1 cellular context compared by ENCODE assay signal in the genomic region with DNA sequence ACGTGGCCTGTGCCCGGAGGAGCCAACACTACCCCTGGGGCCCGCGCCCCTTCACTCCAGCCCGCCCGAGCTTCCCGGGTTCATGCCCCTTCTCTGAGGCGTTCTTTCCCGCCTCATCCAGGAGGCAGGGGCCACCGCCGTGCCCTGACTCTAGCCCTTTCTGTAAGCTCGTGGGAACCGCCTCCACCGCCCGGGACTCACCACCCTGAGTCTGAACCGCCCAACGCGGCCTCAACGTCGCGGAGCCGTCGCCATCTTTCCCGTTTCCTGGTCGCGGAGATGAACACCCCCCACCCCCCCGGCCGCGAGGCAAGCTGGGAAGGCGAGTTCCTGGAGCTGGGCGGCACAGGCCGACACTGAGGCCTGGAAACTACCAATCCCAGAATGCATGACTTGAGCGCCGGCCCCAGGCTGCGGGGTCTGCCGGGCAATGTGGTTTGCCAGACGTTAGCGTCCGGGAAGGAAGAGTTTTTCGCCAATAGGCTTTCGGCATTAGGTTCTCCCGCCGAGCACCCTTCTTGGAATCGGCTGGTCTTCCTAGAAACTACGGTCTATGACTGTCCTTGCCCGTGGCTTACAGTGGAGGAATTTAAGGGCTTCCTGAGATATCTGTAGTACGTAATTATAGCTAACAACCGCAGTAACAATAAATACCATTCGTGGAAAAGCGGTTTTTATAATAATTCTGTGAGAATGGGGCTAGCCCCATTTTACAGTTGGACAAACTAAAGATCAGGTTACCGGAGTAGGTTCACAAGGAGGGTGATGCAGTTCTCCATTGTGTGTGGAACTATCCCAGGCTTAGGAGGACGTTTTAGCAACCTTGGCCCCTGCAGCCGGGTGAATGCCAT.
A peak's percentile ranks its signal among the peaks of the same experiment; 100 is the strongest.
TF ChIP-seq lines count a peak whose summit lies in the region.

A gene (minus strand): TSS at position 281 of the 851 bp plus-strand sequence. CDS start 6,381 bp downstream, outside the sequence.

TF ChIP-seq in HEK293, 187 proteins besides CTCF, POLR2A, EP300 and RAD21 (continued from another document and continues in another):
- TF ChIP-seq, protein P1, sequence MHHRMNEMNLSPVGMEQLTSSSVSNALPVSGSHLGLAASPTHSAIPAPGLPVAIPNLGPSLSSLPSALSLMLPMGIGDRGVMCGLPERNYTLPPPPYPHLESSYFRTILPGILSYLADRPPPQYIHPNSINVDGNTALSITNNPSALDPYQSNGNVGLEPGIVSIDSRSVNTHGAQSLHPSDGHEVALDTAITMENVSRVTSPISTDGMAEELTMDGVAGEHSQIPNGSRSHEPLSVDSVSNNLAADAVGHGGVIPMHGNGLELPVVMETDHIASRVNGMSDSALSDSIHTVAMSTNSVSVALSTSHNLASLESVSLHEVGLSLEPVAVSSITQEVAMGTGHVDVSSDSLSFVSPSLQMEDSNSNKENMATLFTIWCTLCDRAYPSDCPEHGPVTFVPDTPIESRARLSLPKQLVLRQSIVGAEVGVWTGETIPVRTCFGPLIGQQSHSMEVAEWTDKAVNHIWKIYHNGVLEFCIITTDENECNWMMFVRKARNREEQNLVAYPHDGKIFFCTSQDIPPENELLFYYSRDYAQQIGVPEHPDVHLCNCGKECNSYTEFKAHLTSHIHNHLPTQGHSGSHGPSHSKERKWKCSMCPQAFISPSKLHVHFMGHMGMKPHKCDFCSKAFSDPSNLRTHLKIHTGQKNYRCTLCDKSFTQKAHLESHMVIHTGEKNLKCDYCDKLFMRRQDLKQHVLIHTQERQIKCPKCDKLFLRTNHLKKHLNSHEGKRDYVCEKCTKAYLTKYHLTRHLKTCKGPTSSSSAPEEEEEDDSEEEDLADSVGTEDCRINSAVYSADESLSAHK (tag by site-specific recombination; IDR thresholded peaks at IDR 0.05) = peak; percentile 94
- TF ChIP-seq, protein P2, sequence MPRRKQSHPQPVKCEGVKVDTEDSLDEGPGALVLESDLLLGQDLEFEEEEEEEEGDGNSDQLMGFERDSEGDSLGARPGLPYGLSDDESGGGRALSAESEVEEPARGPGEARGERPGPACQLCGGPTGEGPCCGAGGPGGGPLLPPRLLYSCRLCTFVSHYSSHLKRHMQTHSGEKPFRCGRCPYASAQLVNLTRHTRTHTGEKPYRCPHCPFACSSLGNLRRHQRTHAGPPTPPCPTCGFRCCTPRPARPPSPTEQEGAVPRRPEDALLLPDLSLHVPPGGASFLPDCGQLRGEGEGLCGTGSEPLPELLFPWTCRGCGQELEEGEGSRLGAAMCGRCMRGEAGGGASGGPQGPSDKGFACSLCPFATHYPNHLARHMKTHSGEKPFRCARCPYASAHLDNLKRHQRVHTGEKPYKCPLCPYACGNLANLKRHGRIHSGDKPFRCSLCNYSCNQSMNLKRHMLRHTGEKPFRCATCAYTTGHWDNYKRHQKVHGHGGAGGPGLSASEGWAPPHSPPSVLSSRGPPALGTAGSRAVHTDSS (tag by site-specific recombination; IDR thresholded peaks at IDR 0.05) = no peak
- TF ChIP-seq ZNF138 (tag by site-specific recombination; IDR thresholded peaks at IDR 0.05; ENCODE audit: borderline replicate concordance) (no peak), ZNF112 (tag by site-specific recombination; IDR thresholded peaks at IDR 0.05) (no peak), ZNF174 (tag by site-specific recombination; IDR thresholded peaks at IDR 0.05) (no peak), ZNF548 (tag by site-specific recombination; IDR thresholded peaks at IDR 0.05) (no peak), ZNF514 (tag by site-specific recombination; IDR thresholded peaks at IDR 0.05) (no peak), ZNF626 (tag by site-specific recombination; IDR thresholded peaks at IDR 0.05) (no peak), ZNF843 (tag by site-specific recombination; IDR thresholded peaks at IDR 0.05) (no peak; the same call in none of the 2 replicates), GLIS1 (tag by site-specific recombination; IDR thresholded peaks at IDR 0.05) (peak; percentile 77), BCL11A (tag by site-specific recombination; IDR thresholded peaks at IDR 0.05; ENCODE audit: low read depth) (no peak), MEIS1 (CRISPR knock-in tag; IDR thresholded peaks at IDR 0.05; ENCODE audit: borderline replicate concordance) (no peak), ZNF76 (tag by site-specific recombination; IDR thresholded peaks at IDR 0.05; ENCODE audit: borderline replicate concordance, low read depth) (peak; percentile 100), OSR2 (tag by site-specific recombination; IDR thresholded peaks at IDR 0.05) (no peak), ZFP37 (tag by site-specific recombination; IDR thresholded peaks at IDR 0.05) (no peak; the same call in 1 of the 2 replicates), ZSCAN30 (tag by site-specific recombination; IDR thresholded peaks at IDR 0.05) (peak; percentile 36; the same call in 1 of the 2 replicates), SP2 (tag by site-specific recombination; IDR thresholded peaks at IDR 0.05) (peak; percentile 97), ZNF596 (tag by site-specific recombination; IDR thresholded peaks at IDR 0.05) (no peak)
- TF ChIP-seq, protein P3, sequence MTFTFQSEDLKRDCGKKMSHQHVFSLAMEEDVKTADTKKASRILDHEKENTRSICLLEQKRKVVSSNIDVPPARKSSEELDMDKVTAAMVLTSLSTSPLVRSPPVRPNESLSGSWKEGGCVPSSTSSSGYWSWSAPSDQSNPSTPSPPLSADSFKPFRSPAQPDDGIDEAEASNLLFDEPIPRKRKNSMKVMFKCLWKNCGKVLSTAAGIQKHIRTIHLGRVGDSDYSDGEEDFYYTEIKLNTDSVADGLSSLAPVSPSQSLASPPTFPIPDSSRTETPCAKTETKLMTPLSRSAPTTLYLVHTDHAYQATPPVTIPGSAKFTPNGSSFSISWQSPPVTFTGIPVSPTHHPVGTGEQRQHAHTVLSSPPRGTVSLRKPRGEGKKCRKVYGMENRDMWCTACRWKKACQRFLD (tag by site-specific recombination; IDR thresholded peaks at IDR 0.05) = no peak
- TF ChIP-seq, protein P4, sequence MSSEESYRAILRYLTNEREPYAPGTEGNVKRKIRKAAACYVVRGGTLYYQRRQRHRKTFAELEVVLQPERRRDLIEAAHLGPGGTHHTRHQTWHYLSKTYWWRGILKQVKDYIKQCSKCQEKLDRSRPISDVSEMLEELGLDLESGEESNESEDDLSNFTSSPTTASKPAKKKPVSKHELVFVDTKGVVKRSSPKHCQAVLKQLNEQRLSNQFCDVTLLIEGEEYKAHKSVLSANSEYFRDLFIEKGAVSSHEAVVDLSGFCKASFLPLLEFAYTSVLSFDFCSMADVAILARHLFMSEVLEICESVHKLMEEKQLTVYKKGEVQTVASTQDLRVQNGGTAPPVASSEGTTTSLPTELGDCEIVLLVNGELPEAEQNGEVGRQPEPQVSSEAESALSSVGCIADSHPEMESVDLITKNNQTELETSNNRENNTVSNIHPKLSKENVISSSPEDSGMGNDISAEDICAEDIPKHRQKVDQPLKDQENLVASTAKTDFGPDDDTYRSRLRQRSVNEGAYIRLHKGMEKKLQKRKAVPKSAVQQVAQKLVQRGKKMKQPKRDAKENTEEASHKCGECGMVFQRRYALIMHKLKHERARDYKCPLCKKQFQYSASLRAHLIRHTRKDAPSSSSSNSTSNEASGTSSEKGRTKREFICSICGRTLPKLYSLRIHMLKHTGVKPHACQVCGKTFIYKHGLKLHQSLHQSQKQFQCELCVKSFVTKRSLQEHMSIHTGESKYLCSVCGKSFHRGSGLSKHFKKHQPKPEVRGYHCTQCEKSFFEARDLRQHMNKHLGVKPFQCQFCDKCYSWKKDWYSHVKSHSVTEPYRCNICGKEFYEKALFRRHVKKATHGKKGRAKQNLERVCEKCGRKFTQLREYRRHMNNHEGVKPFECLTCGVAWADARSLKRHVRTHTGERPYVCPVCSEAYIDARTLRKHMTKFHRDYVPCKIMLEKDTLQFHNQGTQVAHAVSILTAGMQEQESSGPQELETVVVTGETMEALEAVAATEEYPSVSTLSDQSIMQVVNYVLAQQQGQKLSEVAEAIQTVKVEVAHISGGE (tag by site-specific recombination; conservative IDR thresholded peaks at IDR 0.05; ENCODE audit: low read depth) = peak; percentile 57
- TF ChIP-seq, protein P5, sequence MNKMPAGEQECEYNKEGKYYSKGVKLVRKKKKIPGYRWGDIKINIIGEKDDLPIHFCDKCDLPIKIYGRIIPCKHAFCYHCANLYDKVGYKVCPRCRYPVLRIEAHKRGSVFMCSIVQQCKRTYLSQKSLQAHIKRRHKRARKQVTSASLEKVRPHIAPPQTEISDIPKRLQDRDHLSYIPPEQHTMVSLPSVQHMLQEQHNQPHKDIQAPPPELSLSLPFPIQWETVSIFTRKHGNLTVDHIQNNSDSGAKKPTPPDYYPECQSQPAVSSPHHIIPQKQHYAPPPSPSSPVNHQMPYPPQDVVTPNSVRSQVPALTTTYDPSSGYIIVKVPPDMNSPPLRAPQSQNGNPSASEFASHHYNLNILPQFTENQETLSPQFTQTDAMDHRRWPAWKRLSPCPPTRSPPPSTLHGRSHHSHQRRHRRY (tag by site-specific recombination; IDR thresholded peaks at IDR 0.05) = no peak
- TF ChIP-seq, protein P6, sequence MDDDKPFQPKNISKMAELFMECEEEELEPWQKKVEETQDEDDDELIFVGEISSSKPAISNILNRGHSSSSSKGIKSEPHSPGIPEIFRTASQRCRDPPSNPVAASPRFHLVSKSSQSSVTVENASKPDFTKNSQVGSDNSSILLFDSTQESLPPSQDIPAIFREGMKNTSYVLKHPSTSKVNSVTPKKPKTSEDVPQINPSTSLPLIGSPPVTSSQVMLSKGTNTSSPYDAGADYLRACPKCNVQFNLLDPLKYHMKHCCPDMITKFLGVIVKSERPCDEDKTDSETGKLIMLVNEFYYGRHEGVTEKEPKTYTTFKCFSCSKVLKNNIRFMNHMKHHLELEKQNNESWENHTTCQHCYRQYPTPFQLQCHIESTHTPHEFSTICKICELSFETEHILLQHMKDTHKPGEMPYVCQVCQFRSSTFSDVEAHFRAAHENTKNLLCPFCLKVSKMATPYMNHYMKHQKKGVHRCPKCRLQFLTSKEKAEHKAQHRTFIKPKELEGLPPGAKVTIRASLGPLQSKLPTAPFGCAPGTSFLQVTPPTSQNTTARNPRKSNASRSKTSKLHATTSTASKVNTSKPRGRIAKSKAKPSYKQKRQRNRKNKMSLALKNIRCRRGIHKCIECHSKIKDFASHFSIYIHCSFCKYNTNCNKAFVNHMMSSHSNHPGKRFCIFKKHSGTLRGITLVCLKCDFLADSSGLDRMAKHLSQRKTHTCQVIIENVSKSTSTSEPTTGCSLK (tag by site-specific recombination; IDR thresholded peaks at IDR 0.05) = no peak
- TF ChIP-seq, protein P7, sequence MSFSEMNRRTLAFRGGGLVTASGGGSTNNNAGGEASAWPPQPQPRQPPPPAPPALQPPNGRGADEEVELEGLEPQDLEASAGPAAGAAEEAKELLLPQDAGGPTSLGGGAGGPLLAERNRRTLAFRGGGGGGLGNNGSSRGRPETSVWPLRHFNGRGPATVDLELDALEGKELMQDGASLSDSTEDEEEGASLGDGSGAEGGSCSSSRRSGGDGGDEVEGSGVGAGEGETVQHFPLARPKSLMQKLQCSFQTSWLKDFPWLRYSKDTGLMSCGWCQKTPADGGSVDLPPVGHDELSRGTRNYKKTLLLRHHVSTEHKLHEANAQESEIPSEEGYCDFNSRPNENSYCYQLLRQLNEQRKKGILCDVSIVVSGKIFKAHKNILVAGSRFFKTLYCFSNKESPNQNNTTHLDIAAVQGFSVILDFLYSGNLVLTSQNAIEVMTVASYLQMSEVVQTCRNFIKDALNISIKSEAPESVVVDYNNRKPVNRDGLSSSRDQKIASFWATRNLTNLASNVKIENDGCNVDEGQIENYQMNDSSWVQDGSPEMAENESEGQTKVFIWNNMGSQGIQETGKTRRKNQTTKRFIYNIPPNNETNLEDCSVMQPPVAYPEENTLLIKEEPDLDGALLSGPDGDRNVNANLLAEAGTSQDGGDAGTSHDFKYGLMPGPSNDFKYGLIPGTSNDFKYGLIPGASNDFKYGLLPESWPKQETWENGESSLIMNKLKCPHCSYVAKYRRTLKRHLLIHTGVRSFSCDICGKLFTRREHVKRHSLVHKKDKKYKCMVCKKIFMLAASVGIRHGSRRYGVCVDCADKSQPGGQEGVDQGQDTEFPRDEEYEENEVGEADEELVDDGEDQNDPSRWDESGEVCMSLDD (tag by site-specific recombination; IDR thresholded peaks at IDR 0.05) = peak; percentile 89
- TF ChIP-seq, protein P8, sequence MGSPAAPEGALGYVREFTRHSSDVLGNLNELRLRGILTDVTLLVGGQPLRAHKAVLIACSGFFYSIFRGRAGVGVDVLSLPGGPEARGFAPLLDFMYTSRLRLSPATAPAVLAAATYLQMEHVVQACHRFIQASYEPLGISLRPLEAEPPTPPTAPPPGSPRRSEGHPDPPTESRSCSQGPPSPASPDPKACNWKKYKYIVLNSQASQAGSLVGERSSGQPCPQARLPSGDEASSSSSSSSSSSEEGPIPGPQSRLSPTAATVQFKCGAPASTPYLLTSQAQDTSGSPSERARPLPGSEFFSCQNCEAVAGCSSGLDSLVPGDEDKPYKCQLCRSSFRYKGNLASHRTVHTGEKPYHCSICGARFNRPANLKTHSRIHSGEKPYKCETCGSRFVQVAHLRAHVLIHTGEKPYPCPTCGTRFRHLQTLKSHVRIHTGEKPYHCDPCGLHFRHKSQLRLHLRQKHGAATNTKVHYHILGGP (tag by site-specific recombination; IDR thresholded peaks at IDR 0.05) = peak; percentile 76
- TF ChIP-seq, protein P9, sequence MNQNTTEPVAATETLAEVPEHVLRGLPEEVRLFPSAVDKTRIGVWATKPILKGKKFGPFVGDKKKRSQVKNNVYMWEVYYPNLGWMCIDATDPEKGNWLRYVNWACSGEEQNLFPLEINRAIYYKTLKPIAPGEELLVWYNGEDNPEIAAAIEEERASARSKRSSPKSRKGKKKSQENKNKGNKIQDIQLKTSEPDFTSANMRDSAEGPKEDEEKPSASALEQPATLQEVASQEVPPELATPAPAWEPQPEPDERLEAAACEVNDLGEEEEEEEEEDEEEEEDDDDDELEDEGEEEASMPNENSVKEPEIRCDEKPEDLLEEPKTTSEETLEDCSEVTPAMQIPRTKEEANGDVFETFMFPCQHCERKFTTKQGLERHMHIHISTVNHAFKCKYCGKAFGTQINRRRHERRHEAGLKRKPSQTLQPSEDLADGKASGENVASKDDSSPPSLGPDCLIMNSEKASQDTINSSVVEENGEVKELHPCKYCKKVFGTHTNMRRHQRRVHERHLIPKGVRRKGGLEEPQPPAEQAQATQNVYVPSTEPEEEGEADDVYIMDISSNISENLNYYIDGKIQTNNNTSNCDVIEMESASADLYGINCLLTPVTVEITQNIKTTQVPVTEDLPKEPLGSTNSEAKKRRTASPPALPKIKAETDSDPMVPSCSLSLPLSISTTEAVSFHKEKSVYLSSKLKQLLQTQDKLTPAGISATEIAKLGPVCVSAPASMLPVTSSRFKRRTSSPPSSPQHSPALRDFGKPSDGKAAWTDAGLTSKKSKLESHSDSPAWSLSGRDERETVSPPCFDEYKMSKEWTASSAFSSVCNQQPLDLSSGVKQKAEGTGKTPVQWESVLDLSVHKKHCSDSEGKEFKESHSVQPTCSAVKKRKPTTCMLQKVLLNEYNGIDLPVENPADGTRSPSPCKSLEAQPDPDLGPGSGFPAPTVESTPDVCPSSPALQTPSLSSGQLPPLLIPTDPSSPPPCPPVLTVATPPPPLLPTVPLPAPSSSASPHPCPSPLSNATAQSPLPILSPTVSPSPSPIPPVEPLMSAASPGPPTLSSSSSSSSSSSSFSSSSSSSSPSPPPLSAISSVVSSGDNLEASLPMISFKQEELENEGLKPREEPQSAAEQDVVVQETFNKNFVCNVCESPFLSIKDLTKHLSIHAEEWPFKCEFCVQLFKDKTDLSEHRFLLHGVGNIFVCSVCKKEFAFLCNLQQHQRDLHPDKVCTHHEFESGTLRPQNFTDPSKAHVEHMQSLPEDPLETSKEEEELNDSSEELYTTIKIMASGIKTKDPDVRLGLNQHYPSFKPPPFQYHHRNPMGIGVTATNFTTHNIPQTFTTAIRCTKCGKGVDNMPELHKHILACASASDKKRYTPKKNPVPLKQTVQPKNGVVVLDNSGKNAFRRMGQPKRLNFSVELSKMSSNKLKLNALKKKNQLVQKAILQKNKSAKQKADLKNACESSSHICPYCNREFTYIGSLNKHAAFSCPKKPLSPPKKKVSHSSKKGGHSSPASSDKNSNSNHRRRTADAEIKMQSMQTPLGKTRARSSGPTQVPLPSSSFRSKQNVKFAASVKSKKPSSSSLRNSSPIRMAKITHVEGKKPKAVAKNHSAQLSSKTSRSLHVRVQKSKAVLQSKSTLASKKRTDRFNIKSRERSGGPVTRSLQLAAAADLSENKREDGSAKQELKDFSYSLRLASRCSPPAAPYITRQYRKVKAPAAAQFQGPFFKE (tag by site-specific recombination; IDR thresholded peaks at IDR 0.05; ENCODE audit: borderline replicate concordance) = no peak
